8 cellular contexts compared by ENCODE assay signal in the genomic region with DNA sequence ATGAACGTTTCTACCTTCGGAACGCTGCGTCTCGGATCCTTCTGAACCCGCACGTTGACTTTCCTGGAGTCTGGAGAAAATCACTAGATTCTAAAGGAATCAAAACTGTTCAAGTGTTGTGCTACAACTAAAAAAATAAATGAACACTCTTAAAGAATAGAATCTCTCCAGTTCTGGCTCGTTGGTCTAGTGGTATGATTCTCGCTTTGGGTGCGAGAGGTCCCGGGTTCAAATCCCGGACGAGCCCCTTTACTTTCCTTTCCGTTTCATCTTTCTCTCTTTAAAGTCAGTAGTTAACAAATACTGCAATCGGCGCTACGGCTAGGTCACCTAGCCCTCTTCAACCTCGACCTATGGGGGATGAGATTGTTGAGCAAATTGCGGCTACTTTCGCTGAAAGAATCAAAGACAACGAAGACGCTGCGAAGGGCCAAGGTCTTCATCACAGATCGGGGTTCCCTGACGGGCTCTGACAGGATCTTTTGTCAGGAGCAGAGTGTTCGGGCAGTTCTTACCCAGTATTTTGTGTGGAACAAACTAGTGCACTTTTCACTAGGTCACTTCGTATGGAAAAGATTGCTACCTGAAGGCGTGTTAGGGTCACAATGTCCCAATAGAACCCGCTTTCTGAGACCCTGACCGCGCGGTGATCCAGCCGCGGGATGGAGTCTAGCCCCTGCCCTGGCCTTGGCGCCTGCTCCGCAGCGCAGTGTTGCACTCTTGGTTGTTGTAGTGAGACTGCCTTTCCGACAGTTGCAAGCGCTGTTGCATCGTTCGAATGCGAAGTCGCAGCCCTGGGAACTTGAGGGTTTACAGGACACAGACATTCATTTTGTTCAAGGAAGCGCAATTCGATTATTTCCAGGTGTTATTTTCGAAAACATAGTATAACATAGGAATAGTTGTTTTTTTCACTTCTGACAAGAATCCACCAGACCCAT. TPM values are rescaled to one million over a fixed set of nuclear protein-coding genes. Genes with fewer than 3 reads are reported as not detected.
DNase-seq lines count a peak whose midpoint lies in the region; TF ChIP-seq lines count a peak whose summit lies in the region.

No MANE protein-coding gene starts in this region.

- H3K4me1 Mint-ChIP-seq in brain (peaks cover 45% of the 10 kb centered on the region), immature natural killer cell (peaks cover 36 to 56% of the 10 kb centered on the region in 2 donors)

- DNase-seq in EL (peak; percentile 84), H7 (peak; percentile 84), LoVo (ENCODE audit: low spot score) (peak; percentile 90), T-helper 1 cell (peak in 3 of 5 donors; percentile 29 to 84 (median 50)), immature natural killer cell (peak; percentile 62 to 81 (median 71)), NCI-H1436 (lab: John Stamatoyannopoulos, UW) (no peak)
- peak; percentile 51 to 71 for DNase-seq in stimulated activated CD4-positive, alpha-beta T cell treated with anti-CD3 and anti-CD28 coated beads, Interleukin-12 subunit alpha, Interleukin-12 subunit beta, amount 100 ng/mL, for 24 hours (ENCODE audit: low read depth in 2 of 2)

- peak overlapping the region in 3 of 5 experiments; percentile 34 to 68 (median 67) for H3K27ac Mint-ChIP-seq in brain
- H3K27ac Mint-ChIP-seq in immature natural killer cell = peak overlapping the region in 5 of 6 donors; percentile 38 to 91 (median 57)

- H3K4me3 ChIP-seq in H7 (ENCODE audit: insufficient read depth, low read depth, low read length) = peak overlapping the region; percentile 70

- H3K4me3 Mint-ChIP-seq in brain = peak overlapping the region; percentile 87 to 91 (median 88)
- H3K4me3 Mint-ChIP-seq in immature natural killer cell = peak overlapping the region; percentile 80 to 93 (median 86)

- H3K36me3 Mint-ChIP-seq in brain (no peaks in the 10 kb centered on the region), immature natural killer cell (no peaks in the 10 kb centered on the region)

- H3K9me3 Mint-ChIP-seq in brain (peaks cover 11 to 31% (median 17%) of the 10 kb centered on the region in 5 experiments), immature natural killer cell (peaks cover 0 to 4% (median 0%) of the 10 kb centered on the region in 6 donors)

- H3K27me3 Mint-ChIP-seq in brain = peaks cover 84% of the 10 kb centered on the region
- H3K27me3 Mint-ChIP-seq in immature natural killer cell (ENCODE audit: low read depth in 3 of 3) = peaks cover 29 to 39% (median 35%) of the 10 kb centered on the region in 3 donors

- no peak for TF ChIP-seq CTCF in brain (conservative IDR thresholded peaks at IDR 0.05)

- H3K36me3 ChIP-seq in H7 (replicated peaks; ENCODE audit: control insufficient read depth, insufficient read depth, low read length) = no peaks in the 10 kb centered on the region

- peaks cover 12% of the 10 kb centered on the region for H3K27me3 ChIP-seq in H7 (ENCODE audit: control insufficient read depth, insufficient read depth, low read length)

RNA-seq across cellular contexts. Expression of a gene that starts 8.4 kb away (rescaled TPM):
- total RNA-seq in H7 (2014; rRNA removed; shearing (Covaris generic)) = not detected in 2 replicates
- not detected for polyA plus RNA-seq in brain (ENCODE audit: insufficient read depth, low read depth, low replicate concordance)
- polyA plus RNA-seq in immature natural killer cell = not detected

RNA-seq across cellular contexts. Expression of a gene that starts 41.9 kb away (rescaled TPM):
- total RNA-seq in H7 (2014; rRNA removed; shearing (Covaris generic)) = not detected in 2 replicates
- polyA plus RNA-seq in brain (ENCODE audit: insufficient read depth, low read depth, low replicate concordance) (not detected), immature natural killer cell (not detected)

RNA-seq across cellular contexts. Expression of a gene that starts 45.3 kb away (rescaled TPM):
- total RNA-seq in H7 (2014; rRNA removed; shearing (Covaris generic)) = not detected in 2 replicates
- not detected for polyA plus RNA-seq in brain (ENCODE audit: insufficient read depth, low read depth, low replicate concordance)
- polyA plus RNA-seq in immature natural killer cell = not detected

RNA-seq across cellular contexts. Expression of a gene that starts 51.3 kb away (rescaled TPM):
- 15.8 and 20.5 TPM in 2 replicates for total RNA-seq in H7 (2014; rRNA removed; shearing (Covaris generic))
- polyA plus RNA-seq in brain (ENCODE audit: insufficient read depth, low read depth, low replicate concordance) (1.2 TPM), immature natural killer cell (1 to 10 TPM in 1 of 3 donors, under 1 TPM in 2; 0.50 to 1.6 (median 0.82) TPM)

RNA-seq across cellular contexts. Expression of a gene that starts 55.5 kb away (rescaled TPM):
- 19.4 and 23.5 TPM in 2 replicates for total RNA-seq in H7 (2014; rRNA removed; shearing (Covaris generic))
- polyA plus RNA-seq in brain (ENCODE audit: insufficient read depth, low read depth, low replicate concordance) (1.7 TPM), immature natural killer cell (1 to 10 TPM in 1 of 3 donors, under 1 TPM in 1, not detected in 1; 0.94 to 2.1 TPM)
